Comparison of ENCODE assay signal across 13 cellular contexts in genomic region chr4:7168106-7168505, GRCh38. TPM values are rescaled to one million over a fixed set of nuclear protein-coding genes. Genes with fewer than 3 reads are reported as not detected.
"Had no signal": no experiment of that assay in that cellular context is flagged by ENCODE, and none has a peak within 500 bp of the region (broad histone marks: within the 10 kb centered on the region; RNA-seq: fewer than 3 reads in every experiment).

No MANE protein-coding gene starts in this region.

- H3K4me3 ChIP-seq: adrenal gland, dorsolateral prefrontal cortex, esophagus muscularis mucosa had no signal

- H3K4me3 Mint-ChIP-seq: activated naive CD4-positive, alpha-beta T cell treated with anti-CD3 and anti-CD28 coated beads, Interleukin-2, amount 10 ng/mL, durations not matched to agents 7 days and 5 days; activated T-cell treated with anti-CD3 and anti-CD28 coated beads, Interleukin-2, amount 50 U/mL, for 72 hours; T-helper 2 cell treated with Interferon-gamma antibody and Interleukin-4, amounts not matched to agents 5 μg/mL and 100 μg/mL, for 36 hours had no signal

- H3K9me3 ChIP-seq: adrenal gland, esophagus muscularis mucosa had no signal

- ATAC-seq: activated CD4-positive, CD25-positive, alpha-beta regulatory T cell treated with anti-CD3 and anti-CD28 coated beads, Interleukin-2, amount 50 U/mL, for 24 hours; activated T-cell treated with anti-CD3 and anti-CD28 coated beads, Interleukin-2, amount 50 U/mL, for 72 hours; natural killer cell had no signal

- H3K9me3 Mint-ChIP-seq: activated naive CD4-positive, alpha-beta T cell treated with anti-CD3 and anti-CD28 coated beads, Interleukin-2, amount 10 ng/mL, durations not matched to agents 7 days and 5 days; activated T-cell treated with anti-CD3 and anti-CD28 coated beads, Interleukin-2, amount 50 U/mL, for 72 hours; natural killer cell; T-helper 2 cell treated with Interferon-gamma antibody and Interleukin-4, amounts not matched to agents 5 μg/mL and 100 μg/mL, for 36 hours had no signal

- H3K36me3 Mint-ChIP-seq: activated naive CD4-positive, alpha-beta T cell treated with anti-CD3 and anti-CD28 coated beads, Interleukin-2, amount 10 ng/mL, durations not matched to agents 7 days and 5 days; natural killer cell had no signal

- H3K27me3 ChIP-seq: adrenal gland, dorsolateral prefrontal cortex, esophagus muscularis mucosa had no signal

- DNase-seq: activated CD4-positive, alpha-beta T cell treated with anti-CD3 and anti-CD28 coated beads, Interleukin-2, amount 50 U/mL, for 1 hour; activated naive CD4-positive, alpha-beta T cell treated with anti-CD3 and anti-CD28 coated beads, Interleukin-2, amount 10 ng/mL, durations not matched to agents 7 days and 5 days; activated T-cell treated with anti-CD3 and anti-CD28 coated beads, Interleukin-2, amount 50 U/mL, for 72 hours; adrenal gland; mesenchymal stem cell; natural killer cell; stimulated activated CD4-positive, alpha-beta T cell treated with anti-CD3 and anti-CD28 coated beads, Interleukin-12 subunit alpha, Interleukin-12 subunit beta, amount 100 ng/mL, for 4 hours; stimulated activated CD4-positive, alpha-beta T cell treated with anti-CD3 and anti-CD28 coated beads, Interleukin-2, amount 100 ng/mL, for 24 hours had no signal

- H3K27ac Mint-ChIP-seq: activated naive CD4-positive, alpha-beta T cell treated with anti-CD3 and anti-CD28 coated beads, Interleukin-2, amount 10 ng/mL, durations not matched to agents 7 days and 5 days; activated T-cell treated with anti-CD3 and anti-CD28 coated beads, Interleukin-2, amount 50 U/mL, for 72 hours; T-helper 2 cell treated with Interferon-gamma antibody and Interleukin-4, amounts not matched to agents 5 μg/mL and 100 μg/mL, for 36 hours had no signal

- H3K27ac ChIP-seq: adrenal gland, dorsolateral prefrontal cortex, esophagus muscularis mucosa had no signal

- H3K36me3 ChIP-seq: adrenal gland, esophagus muscularis mucosa had no signal

- H3K4me1 ChIP-seq: adrenal gland, esophagus muscularis mucosa had no signal

RNA-seq across cellular contexts. Expression of gene SORCS2, which starts 24.2 kb away (rescaled TPM):
- total RNA-seq: SK-MEL-5 had no signal
